8 cellular contexts compared by ENCODE assay signal in the genomic region with DNA sequence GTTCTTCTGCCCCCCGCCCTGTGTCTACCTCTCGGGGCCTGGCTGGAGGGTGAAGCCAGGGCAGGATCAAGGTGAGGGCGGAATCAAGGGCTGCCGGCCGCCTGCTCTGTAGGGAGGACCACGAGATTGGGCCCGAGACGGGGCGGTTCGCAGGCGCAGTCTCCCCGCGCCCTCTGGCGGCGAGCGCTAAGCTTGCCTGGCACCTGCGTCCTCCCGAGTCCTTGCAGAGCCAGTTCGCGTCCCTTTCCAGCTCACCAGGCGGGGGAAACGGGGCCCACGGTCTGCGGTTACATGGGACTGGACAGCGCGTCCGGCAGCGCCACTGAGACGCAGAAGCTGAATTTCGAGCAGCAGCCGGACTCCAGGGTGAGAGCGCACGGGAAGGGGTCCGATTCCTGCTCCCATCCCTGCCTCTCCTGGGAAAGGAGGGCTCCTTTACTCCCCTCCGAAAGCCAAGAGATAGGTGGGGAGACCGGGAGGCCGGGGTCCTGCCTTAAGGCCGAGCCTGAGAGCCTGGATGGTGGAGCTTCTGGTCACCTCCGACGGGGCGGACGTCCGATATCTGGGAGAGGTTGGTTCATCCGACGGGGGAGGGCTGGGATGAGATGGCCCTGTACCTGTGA. TPM values are rescaled to one million over a fixed set of nuclear protein-coding genes. Genes with fewer than 3 reads are reported as not detected.
DNase-seq lines count a peak whose midpoint lies in the region; ATAC-seq, FAIRE-seq and TF ChIP-seq lines count a peak whose summit lies in the region.

No MANE protein-coding gene starts in this region.

- H3K9ac ChIP-seq in neural progenitor cell, result no peak overlapping the region

- DNase-seq in GM12891 (ENCODE audit: insufficient read length, low spot score), result peak; percentile 85
- peak; percentile 71 for DNase-seq in NCI-H69 (lab: John Stamatoyannopoulos, UW)
- DNase-seq in activated CD8-positive, alpha-beta memory T cell treated with anti-CD3 and anti-CD28 coated beads, Interleukin-2, amount 50 U/mL, for 24 hours (ENCODE audit: extremely low read depth), result peak; percentile 23
- DNase-seq in erythroblast (lab: John Stamatoyannopoulos, UW), result peak; percentile 58 to 71
- peak; percentile 85 for DNase-seq in neural progenitor cell (ENCODE audit: low spot score)
- peak; percentile 80 for DNase-seq in type B pancreatic cell (ENCODE audit: extremely low spot score, unreplicated experiment)

- H3K27me3 Mint-ChIP-seq in neural progenitor cell (ENCODE audit: insufficient read depth, low read depth) (peaks cover 6% of the 10 kb centered on the region), type B pancreatic cell (peaks cover 19% of the 10 kb centered on the region)

- no peaks in the 10 kb centered on the region for H3K36me3 ChIP-seq in neural progenitor cell

- ATAC-seq in HG03095 (IDR thresholded peaks at IDR 0.05; ENCODE audit: unreplicated experiment), result no peak

- H3K27ac ChIP-seq in 22Rv1, result no peak overlapping the region
- H3K27ac ChIP-seq in neural progenitor cell, result no peak overlapping the region

- no peak overlapping the region for H3K4me2 ChIP-seq in neural progenitor cell

- no peak overlapping the region for H3K4me3 ChIP-seq in neural progenitor cell

- no peaks in the 10 kb centered on the region for H3K4me1 ChIP-seq in neural progenitor cell

- H3K79me2 ChIP-seq in neural progenitor cell (ENCODE audit: low read depth), result no peaks in the 10 kb centered on the region

- H3K36me3 Mint-ChIP-seq in neural progenitor cell (no peaks in the 10 kb centered on the region), type B pancreatic cell (no peaks in the 10 kb centered on the region)

- H4K20me1 ChIP-seq in neural progenitor cell (ENCODE audit: low read depth), result no peaks in the 10 kb centered on the region

- TF ChIP-seq CTCF in 22Rv1 (IDR thresholded peaks at IDR 0.05) (peak; percentile 96), neural progenitor cell (IDR thresholded peaks at IDR 0.05) (peak; percentile 82), type B pancreatic cell (conservative IDR thresholded peaks at IDR 0.05) (peak; percentile 90)

- H3K4me1 Mint-ChIP-seq in neural progenitor cell, result no peaks in the 10 kb centered on the region
- H3K4me1 Mint-ChIP-seq in type B pancreatic cell (ENCODE audit: unreplicated experiment), result no peaks in the 10 kb centered on the region

- TF ChIP-seq POLR2A in GM12891 (IDR thresholded peaks at IDR 0.05; ENCODE audit: low read depth, low read length), result no peak
- no peak for TF ChIP-seq POLR2A in erythroblast (IDR thresholded peaks at IDR 0.05; ENCODE audit: low read length)

- H3K9me3 ChIP-seq in neural progenitor cell (ENCODE audit: low read depth), result no peaks in the 10 kb centered on the region

- no peaks in the 10 kb centered on the region for H3F3A ChIP-seq in neural progenitor cell (ENCODE audit: low read depth)

- H3K27me3 ChIP-seq in neural progenitor cell, result peaks cover 21% of the 10 kb centered on the region

- H3K27ac Mint-ChIP-seq in neural progenitor cell (no peak overlapping the region), type B pancreatic cell (no peak overlapping the region)

- H3K9me3 Mint-ChIP-seq in neural progenitor cell, result no peaks in the 10 kb centered on the region
- H3K9me3 Mint-ChIP-seq in type B pancreatic cell, result no peaks in the 10 kb centered on the region

- peak overlapping the region; percentile 61 for H2AFZ ChIP-seq in neural progenitor cell (replicated peaks)

- H3K4me3 Mint-ChIP-seq in neural progenitor cell (no peak overlapping the region), type B pancreatic cell (no peak overlapping the region)

- FAIRE-seq in GM12891 (lab: Jason Lieb, UNC), result peak; percentile 83

TF ChIP-seq in GM12891, 5 proteins besides CTCF, POLR2A, EP300 and RAD21:
- no peak for TF ChIP-seq TAF1 (IDR thresholded peaks at IDR 0.05; ENCODE audit: low read depth, low read length)
- TF ChIP-seq SPI1 (IDR thresholded peaks at IDR 0.05; ENCODE audit: low read depth, low read length), result no peak
- no peak for TF ChIP-seq PAX5 (IDR thresholded peaks at IDR 0.05; ENCODE audit: insufficient read depth, low read length, severe bottlenecking)
- no peak for TF ChIP-seq POLR2AphosphoS5 (IDR thresholded peaks at IDR 0.05; ENCODE audit: low read depth, low read length)
- no peak for TF ChIP-seq POU2F2 (IDR thresholded peaks at IDR 0.05; ENCODE audit: low read depth, low read length)

RNA-seq across cellular contexts. Expression of gene MATN4, which starts 3.6 kb away (rescaled TPM):
- not detected for polyA plus RNA-seq in GM12891 (2012; ENCODE audit: low read depth, missing spikeins)
- 0.06 TPM in 1 of 2 replicates, not detected in the other for total RNA-seq in neural progenitor cell (ENCODE audit: low replicate concordance)
- 0.75 TPM in 1 of 2 replicates, not detected in the other for total RNA-seq in type B pancreatic cell (ENCODE audit: low replicate concordance)

RNA-seq across cellular contexts. Expression of gene RBPJL, which starts 5.1 kb away (rescaled TPM):
- polyA plus RNA-seq in GM12891 (2012; ENCODE audit: low read depth, missing spikeins), result not detected
- total RNA-seq in neural progenitor cell (ENCODE audit: low replicate concordance) (not detected in 2 replicates), type B pancreatic cell (ENCODE audit: low replicate concordance) (not detected in 2 replicates)

RNA-seq across cellular contexts. Expression of gene SDC4, which starts 36.5 kb away (rescaled TPM):
- polyA plus RNA-seq in GM12891 (2012; ENCODE audit: low read depth, missing spikeins), result 2.7 TPM
- total RNA-seq in neural progenitor cell (ENCODE audit: low replicate concordance) (19.3 and 27.6 TPM in 2 replicates), type B pancreatic cell (ENCODE audit: low replicate concordance) (67.2 and 133 TPM in 2 replicates)

RNA-seq across cellular contexts. Expression of gene SYS1, which starts 51.3 kb away (rescaled TPM):
- 9.6 TPM for polyA plus RNA-seq in GM12891 (2012; ENCODE audit: low read depth, missing spikeins)
- total RNA-seq in neural progenitor cell (ENCODE audit: low replicate concordance) (10.5 and 21.5 TPM in 2 replicates), type B pancreatic cell (ENCODE audit: low replicate concordance) (29.2 and 47.4 TPM in 2 replicates)

RNA-seq across cellular contexts. Expression of gene SLPI, which starts 57.3 kb away (rescaled TPM):
- polyA plus RNA-seq in GM12891 (2012; ENCODE audit: low read depth, missing spikeins), result not detected
- total RNA-seq in neural progenitor cell (ENCODE audit: low replicate concordance) (not detected in 2 replicates), type B pancreatic cell (ENCODE audit: low replicate concordance) (35.7 and 73.6 TPM in 2 replicates)

Comparison
In these comparisons a context has a peak if more than half of its experiments do, and no peak if none do; other contexts are left out.
1. DNase-seq: peak in every context shown above with its lines; median percentile 85 in GM12891; 85 in neural progenitor cell; 80 in type B pancreatic cell; 71 in NCI-H69; 64 in erythroblast; 23 in activated CD8-positive, alpha-beta memory T cell treated with anti-CD3 and anti-CD28 coated beads, Interleukin-2, amount 50 U/mL, for 24 hours.